8 cellular contexts compared by ENCODE assay signal in genomic region chrX:95152810-95153209, GRCh38.
"Had no signal": no experiment of that assay in that cellular context is flagged by ENCODE, and none has a peak within 500 bp of the region (broad histone marks: within the 10 kb centered on the region; RNA-seq: fewer than 3 reads in every experiment).

No MANE protein-coding gene starts in this region.

- H3K4me2 ChIP-seq: KMS-11 had no signal

- FAIRE-seq: HepG2, HTR-8/SVneo, K562 had no signal

- DNase-seq: KBM-7, KG1 had no signal

- H3K4me1 Mint-ChIP-seq: IgD-negative memory B cell had no signal

- H3K9ac ChIP-seq: KMS-11 had no signal

- H3K4me3 Mint-ChIP-seq: IgD-negative memory B cell had no signal

- H3K27ac Mint-ChIP-seq: IgD-negative memory B cell had no signal

- H3K4me3 ChIP-seq: K562 had no signal

- H3K36me3 Mint-ChIP-seq: IgD-negative memory B cell had no signal

- H3K27me3 Mint-ChIP-seq: IgD-negative memory B cell had no signal

- H3K27ac ChIP-seq: HL-60, KMS-11 had no signal

- ATAC-seq: HepG2, K562 had no signal
